ENCODE assay signal across 2 cellular contexts in the genomic region with DNA sequence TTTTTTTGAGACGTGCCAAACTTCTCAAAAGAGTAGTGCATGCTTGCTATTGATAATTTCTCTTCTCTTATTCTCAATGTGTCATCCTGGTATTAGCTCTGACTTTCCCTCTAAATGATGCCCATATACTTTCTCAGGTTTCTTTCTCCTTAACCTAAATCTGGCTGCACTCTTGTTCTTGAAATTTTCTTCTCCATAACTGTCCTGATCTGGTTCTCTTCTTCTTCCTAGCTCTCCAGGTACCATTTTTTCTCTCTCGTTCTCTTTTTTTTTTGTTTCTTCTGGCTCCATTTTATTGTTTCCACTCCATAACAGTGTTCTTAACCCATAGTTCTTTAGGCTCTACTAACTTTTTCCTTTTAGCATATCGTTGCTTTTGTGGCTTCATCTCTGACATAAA.
TF ChIP-seq lines count a peak whose summit lies in the region.

No MANE protein-coding gene starts in this region.

TF ChIP-seq in A549, 52 proteins besides CTCF, POLR2A, EP300 and RAD21 (continued from another document):
- no peak for TF ChIP-seq HOXB13 (CRISPR knock-in tag; IDR thresholded peaks at IDR 0.05; ENCODE audit: low read depth)

TF ChIP-seq in IMR-90, 13 proteins besides CTCF, POLR2A, EP300 and RAD21 (continued from another document):
- TF ChIP-seq, protein P1, sequence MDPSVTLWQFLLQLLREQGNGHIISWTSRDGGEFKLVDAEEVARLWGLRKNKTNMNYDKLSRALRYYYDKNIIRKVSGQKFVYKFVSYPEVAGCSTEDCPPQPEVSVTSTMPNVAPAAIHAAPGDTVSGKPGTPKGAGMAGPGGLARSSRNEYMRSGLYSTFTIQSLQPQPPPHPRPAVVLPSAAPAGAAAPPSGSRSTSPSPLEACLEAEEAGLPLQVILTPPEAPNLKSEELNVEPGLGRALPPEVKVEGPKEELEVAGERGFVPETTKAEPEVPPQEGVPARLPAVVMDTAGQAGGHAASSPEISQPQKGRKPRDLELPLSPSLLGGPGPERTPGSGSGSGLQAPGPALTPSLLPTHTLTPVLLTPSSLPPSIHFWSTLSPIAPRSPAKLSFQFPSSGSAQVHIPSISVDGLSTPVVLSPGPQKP (IDR thresholded peaks at IDR 0.05; ENCODE audit: borderline replicate concordance, low read depth, low read length), result no peak
- no peak for TF ChIP-seq MAZ (IDR thresholded peaks at IDR 0.05; ENCODE audit: borderline replicate concordance, low read depth, low read length)
- no peak for TF ChIP-seq CHD1 (IDR thresholded peaks at IDR 0.05; ENCODE audit: low read depth, low read length)
- TF ChIP-seq SMC3 (IDR thresholded peaks at IDR 0.05; ENCODE audit: low read depth, low read length), result no peak
- TF ChIP-seq RFX5 (IDR thresholded peaks at IDR 0.05; ENCODE audit: low read depth, low read length), result no peak
- TF ChIP-seq BHLHE40 (IDR thresholded peaks at IDR 0.05; ENCODE audit: low read depth, low read length), result no peak
- no peak for TF ChIP-seq RCOR1 (IDR thresholded peaks at IDR 0.05; ENCODE audit: insufficient replicate concordance, low read length)
